In the genomic region with DNA sequence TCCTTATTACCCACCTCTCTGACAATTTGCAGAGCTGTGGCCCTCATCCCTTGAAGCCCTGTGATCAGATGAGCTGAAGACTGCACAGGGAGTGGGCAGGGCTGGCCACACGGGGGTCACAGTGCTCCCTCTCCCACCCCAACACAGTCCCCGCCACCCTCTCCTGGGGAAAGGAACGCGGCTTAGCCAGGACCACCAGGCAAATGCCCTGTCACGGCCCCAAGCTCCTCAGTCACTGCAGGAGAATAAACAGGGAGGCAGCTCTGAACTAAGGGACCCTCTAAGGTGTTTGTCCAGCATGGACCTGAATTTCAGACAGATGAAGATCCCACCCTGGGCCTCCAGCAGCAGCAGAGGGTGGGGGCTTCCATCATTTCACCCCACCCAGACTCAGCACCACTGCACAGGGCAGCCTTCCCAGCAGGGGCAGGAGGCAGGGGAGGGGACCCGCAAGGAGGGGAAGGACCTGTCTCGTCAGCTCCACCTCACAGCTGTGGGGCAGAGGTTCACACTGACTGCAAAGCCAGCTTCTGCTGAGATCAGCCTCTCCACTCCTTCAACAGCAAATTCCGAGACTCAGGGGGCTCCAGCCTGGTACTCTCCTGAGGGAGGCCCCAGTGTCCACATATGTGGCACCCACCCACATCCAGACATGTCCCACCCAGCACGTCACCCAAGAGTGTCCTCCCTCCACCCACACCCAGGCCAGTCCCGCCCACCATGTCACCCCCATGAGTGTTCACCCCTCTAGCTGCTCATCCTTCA, we compare ENCODE assay signal across 21 cellular contexts.
DNase-seq lines count a peak whose midpoint lies in the region; ATAC-seq and TF ChIP-seq lines count a peak whose summit lies in the region.
"Had no signal": no experiment of that assay in that cellular context is flagged by ENCODE, and none has a peak within 500 bp of the region (broad histone marks: within the 10 kb centered on the region; RNA-seq: fewer than 3 reads in every experiment).

No MANE protein-coding gene starts in this region.

- H3K9ac ChIP-seq in endodermal cell (ENCODE audit: extremely low read depth, low read length, poor library complexity, severe bottlenecking) = no peak overlapping the region

- H3K4me1 ChIP-seq in endodermal cell (ENCODE audit: control insufficient read depth, insufficient read depth, low read length) = no peaks in the 10 kb centered on the region
- H3K4me1 ChIP-seq in upper lobe of right lung = no peaks in the 10 kb centered on the region
- H3K4me1 ChIP-seq: A549, BE2C, Caco-2, HAP-1 had no signal

- no peaks in the 10 kb centered on the region for H3K36me3 Mint-ChIP-seq in endodermal cell (ENCODE audit: low read depth)
- H3K36me3 Mint-ChIP-seq in chondrocyte (ENCODE audit: low read depth) = no peaks in the 10 kb centered on the region
- H3K36me3 Mint-ChIP-seq: CD8-positive, alpha-beta T cell had no signal

- H3K4me3 Mint-ChIP-seq in endodermal cell (no peak overlapping the region), chondrocyte (ENCODE audit: unreplicated experiment) (no peak overlapping the region)
- H3K4me3 Mint-ChIP-seq: CD8-positive, alpha-beta T cell; HFFc6 had no signal

- H3K9me3 ChIP-seq in endodermal cell (ENCODE audit: control insufficient read depth, low read length) (no peaks in the 10 kb centered on the region), upper lobe of right lung (no peaks in the 10 kb centered on the region)
- H3K9me3 ChIP-seq: A549, BE2C, Caco-2, HAP-1 had no signal

- H3K36me3 ChIP-seq in endodermal cell (ENCODE audit: control insufficient read depth, insufficient read depth, low read length) (no peaks in the 10 kb centered on the region), upper lobe of right lung (no peaks in the 10 kb centered on the region)
- H3K36me3 ChIP-seq: BE2C, HAP-1 had no signal

- peak; percentile 41 for DNase-seq in cardiac septum (ENCODE audit: low spot score)
- DNase-seq in left cardiac atrium = no peak
- DNase-seq in endodermal cell = peak; percentile 35
- DNase-seq in omental fat pad (ENCODE audit: low spot score) = no peak
- DNase-seq in upper lobe of right lung = peak; percentile 41
- DNase-seq in chondrocyte (ENCODE audit: low spot score) = no peak
- no peak for DNase-seq in activated T-cell treated with anti-CD3 and anti-CD28 coated beads, Interleukin-2, amount 50 U/mL, for 1 hour
- DNase-seq: 8988T; ACHN; AML-193; BE2C; C1 segment of cervical spinal cord; Caco-2; CD8-positive, alpha-beta T cell; DMS153; DND-41; GOT3; HFFc6 had no signal

- TF ChIP-seq CTCF in endodermal cell (conservative IDR thresholded peaks at IDR 0.05) (no peak), omental fat pad (IDR thresholded peaks at IDR 0.05) (no peak), upper lobe of right lung (IDR thresholded peaks at IDR 0.05) (no peak), chondrocyte (IDR thresholded peaks at IDR 0.05) (no peak)

- no peak for ATAC-seq in left cardiac atrium
- ATAC-seq in omental fat pad (ENCODE audit: low FRiP score) = peak; percentile 35
- no peak for ATAC-seq in upper lobe of right lung
- ATAC-seq in GM18858 (IDR thresholded peaks at IDR 0.05; ENCODE audit: unreplicated experiment) = no peak
- ATAC-seq: A549; CD8-positive, alpha-beta T cell had no signal

- H3K27ac ChIP-seq in endodermal cell (ENCODE audit: low read depth, low read length) (no peak overlapping the region), upper lobe of right lung (no peak overlapping the region)
- H3K27ac ChIP-seq: A549 had no signal

- H3K9me3 Mint-ChIP-seq in endodermal cell = peaks cover 13% of the 10 kb centered on the region
- H3K9me3 Mint-ChIP-seq in chondrocyte (ENCODE audit: low read depth) = peaks cover 13% of the 10 kb centered on the region
- H3K9me3 Mint-ChIP-seq: CD8-positive, alpha-beta T cell had no signal

- H3K4me3 ChIP-seq in endodermal cell (ENCODE audit: low read length) (no peak overlapping the region), upper lobe of right lung (no peak overlapping the region)
- H3K4me3 ChIP-seq: A549, HAP-1 had no signal

- intact Hi-C loops in cardiac septum (cut with DNase I) = no loop called here
- intact Hi-C loops in left cardiac atrium (cut with DNase I) = no loop called here
- intact Hi-C loops in upper lobe of right lung (cut with DNase I) = no loop called here

- WGBS in endodermal cell (ENCODE audit: insufficient coverage in 1 of 2, insufficient read length in 1 of 2), 2 experiments = 80 to 97% methylated on average over 5 to 10 of the region's 10 CpGs

- H3K27ac Mint-ChIP-seq in endodermal cell = no peak overlapping the region
- no peak overlapping the region for H3K27ac Mint-ChIP-seq in chondrocyte (ENCODE audit: unreplicated experiment)
- H3K27ac Mint-ChIP-seq: CD8-positive, alpha-beta T cell; HFFc6 had no signal

- H3K27me3 Mint-ChIP-seq in endodermal cell (ENCODE audit: insufficient read depth) (peaks cover 3% of the 10 kb centered on the region), chondrocyte (ENCODE audit: low read depth) (no peaks in the 10 kb centered on the region)

- H3K27me3 ChIP-seq in endodermal cell (ENCODE audit: control insufficient read depth, insufficient read depth, low read length, poor library complexity, severe bottlenecking) (no peaks in the 10 kb centered on the region), upper lobe of right lung (no peaks in the 10 kb centered on the region)
- H3K27me3 ChIP-seq: BE2C had no signal

- no peaks in the 10 kb centered on the region for H3K4me1 Mint-ChIP-seq in endodermal cell
- H3K4me1 Mint-ChIP-seq in chondrocyte (ENCODE audit: low read depth) = no peaks in the 10 kb centered on the region

Comparison
In these comparisons a context has a peak if more than half of its experiments do, and no peak if none do; other contexts are left out.
1. DNase-seq: peak in cardiac septum (single experiment), endodermal cell (single experiment) and upper lobe of right lung (single experiment); none in left cardiac atrium (single experiment), omental fat pad (single experiment), chondrocyte (single experiment) and activated T-cell treated with anti-CD3 and anti-CD28 coated beads, Interleukin-2, amount 50 U/mL, for 1 hour (single experiment).